Comparison of ENCODE assay signal across 8 cellular contexts in the genomic region with DNA sequence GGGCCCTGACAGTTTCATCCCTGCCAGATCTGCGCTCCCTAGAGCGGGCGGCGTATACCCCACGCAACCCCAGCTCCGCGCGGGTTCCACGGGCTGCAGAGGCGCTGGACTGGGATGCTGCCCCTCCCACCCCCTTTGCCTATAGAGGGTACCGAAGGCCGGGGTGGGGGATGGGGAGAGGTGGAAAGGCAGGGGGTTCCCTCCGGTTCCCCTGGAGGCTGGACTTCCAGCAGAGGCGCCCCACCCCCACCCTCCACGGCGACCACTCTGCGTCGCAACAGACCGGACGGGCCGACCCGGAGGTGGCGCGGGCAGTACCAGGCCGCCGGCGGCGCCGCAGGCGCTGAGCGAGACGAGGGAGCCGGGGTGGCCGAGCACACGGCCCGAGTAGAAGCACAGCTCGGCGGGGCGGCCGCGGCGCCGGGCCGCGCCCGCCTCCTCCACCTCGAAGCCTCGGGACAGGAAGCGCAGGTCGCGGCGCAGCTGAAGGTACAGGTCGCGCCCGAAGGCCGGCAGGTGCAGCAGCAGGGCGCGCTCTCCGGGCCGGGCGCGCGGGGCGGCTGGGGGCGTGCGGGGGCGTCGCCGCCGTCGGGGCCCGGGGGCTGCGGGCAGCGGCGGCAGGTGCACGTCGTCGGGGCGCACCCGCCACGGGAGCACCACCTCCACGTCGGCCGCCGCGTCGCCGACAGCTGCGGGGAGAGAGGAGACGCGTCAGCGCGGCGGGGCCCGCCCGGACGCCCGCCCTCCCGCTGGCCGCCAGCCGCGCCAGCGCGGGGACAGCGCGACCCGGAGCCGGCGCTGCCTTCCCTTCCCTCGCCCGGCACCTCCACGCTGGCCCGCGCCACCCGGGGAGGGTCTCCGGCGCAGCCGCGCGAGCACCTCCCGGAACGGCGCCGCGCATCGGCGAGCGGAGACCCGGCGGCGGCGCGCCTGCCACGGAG. TPM values are rescaled to one million over a fixed set of nuclear protein-coding genes. Genes with fewer than 3 reads are reported as not detected.
A peak's percentile ranks its signal among the peaks of the same experiment; 100 is the strongest.
DNase-seq lines count a peak whose midpoint lies in the region; ATAC-seq, FAIRE-seq and TF ChIP-seq lines count a peak whose summit lies in the region.

No MANE protein-coding gene starts in this region.

- no peaks in the 10 kb centered on the region for H3K79me2 ChIP-seq in hepatocyte

- peaks cover 0 to 5% of the 10 kb centered on the region in 2 donors for H3K36me3 Mint-ChIP-seq in CD4-positive, alpha-beta memory T cell
- no peaks in the 10 kb centered on the region for H3K36me3 Mint-ChIP-seq in activated T-helper 1 cell treated with anti-CD3 and anti-CD28 coated beads, Interleukin-12 subunit alpha, Interleukin-12 subunit beta, Interleukin-2, Interleukin-4 antibody, amounts not matched to agents 30 ng/mL and 10 ng/mL and 1 ng/mL, durations not matched to agents 14 hours and 24 hours and 36 hours (ENCODE audit: low read depth)

- no peak overlapping the region for H2AFZ ChIP-seq in hepatocyte

- H3K36me3 ChIP-seq in CD4-positive, alpha-beta memory T cell (ENCODE audit: insufficient read depth, low read length): no peaks in the 10 kb centered on the region
- H3K36me3 ChIP-seq in hepatocyte (replicated peaks; ENCODE audit: insufficient read depth, low read depth) (no peaks in the 10 kb centered on the region), small intestine (ENCODE audit: control insufficient read depth in 2 of 2, insufficient read depth in 2 of 2, low read length in 2 of 2) (no peaks in the 10 kb centered on the region)

- H3K9me3 ChIP-seq in CD4-positive, alpha-beta memory T cell (ENCODE audit: control insufficient read depth in 1 of 2, low read length in 2 of 2): no peaks in the 10 kb centered on the region
- H3K9me3 ChIP-seq in hepatocyte (ENCODE audit: low read depth) (no peaks in the 10 kb centered on the region), small intestine (ENCODE audit: control insufficient read depth, low read depth) (no peaks in the 10 kb centered on the region)

- peaks cover 22% of the 10 kb centered on the region for H3K4me1 ChIP-seq in CD4-positive, alpha-beta memory T cell (ENCODE audit: insufficient read depth, low read length)
- H3K4me1 ChIP-seq in hepatocyte (ENCODE audit: insufficient read depth): no peaks in the 10 kb centered on the region
- H3K4me1 ChIP-seq in small intestine (ENCODE audit: control insufficient read depth in 2 of 2, insufficient read depth in 1 of 2, low read depth in 1 of 2, low read length in 1 of 2): no peaks in the 10 kb centered on the region

- no peaks in the 10 kb centered on the region for H3K27me3 Mint-ChIP-seq in CD4-positive, alpha-beta memory T cell
- peaks cover 40% of the 10 kb centered on the region for H3K27me3 Mint-ChIP-seq in activated T-helper 1 cell treated with anti-CD3 and anti-CD28 coated beads, Interleukin-12 subunit alpha, Interleukin-12 subunit beta, Interleukin-2, Interleukin-4 antibody, amounts not matched to agents 30 ng/mL and 10 ng/mL and 1 ng/mL, durations not matched to agents 14 hours and 24 hours and 36 hours (ENCODE audit: insufficient read depth)

- intact Hi-C loops in CD4-positive, alpha-beta memory T cell (cut with micrococcal nuclease): loop anchor here (5.0 kb wide), 1 partner anchor 774 kb away; a partner anchor contains a TSS
- intact Hi-C loops in activated T-helper 1 cell treated with anti-CD3 and anti-CD28 coated beads, Interleukin-12 subunit alpha, Interleukin-12 subunit beta, Interleukin-2, Interleukin-4 antibody, amounts not matched to agents 30 ng/mL and 10 ng/mL and 1 ng/mL, durations not matched to agents 14 hours and 24 hours and 36 hours (cut with micrococcal nuclease): loop anchor here (5.0 kb wide), 1 partner anchor 1089 kb away; a partner anchor contains a TSS

- CTCF ChIA-PET in CD4-positive, alpha-beta memory T cell (lab: Charles Lee; ENCODE audit: partially characterized antibody): interaction anchor here (1.1 to 10.3 kb wide), 6 partner anchors 9 to 411 kb away, joined by 3 to 151 read pairs (median 36); no protein-coding TSS in a partner anchor

- peak overlapping the region; percentile 79 to 86 (median 82) for H3K4me3 Mint-ChIP-seq in CD4-positive, alpha-beta memory T cell
- H3K4me3 Mint-ChIP-seq in activated T-helper 1 cell treated with anti-CD3 and anti-CD28 coated beads, Interleukin-12 subunit alpha, Interleukin-12 subunit beta, Interleukin-2, Interleukin-4 antibody, amounts not matched to agents 30 ng/mL and 10 ng/mL and 1 ng/mL, durations not matched to agents 14 hours and 24 hours and 36 hours: peak overlapping the region; percentile 76

- peaks cover 13 to 35% (median 15%) of the 10 kb centered on the region in 4 donors for H3K4me1 Mint-ChIP-seq in CD4-positive, alpha-beta memory T cell
- no peaks in the 10 kb centered on the region for H3K4me1 Mint-ChIP-seq in activated T-helper 1 cell treated with anti-CD3 and anti-CD28 coated beads, Interleukin-12 subunit alpha, Interleukin-12 subunit beta, Interleukin-2, Interleukin-4 antibody, amounts not matched to agents 30 ng/mL and 10 ng/mL and 1 ng/mL, durations not matched to agents 14 hours and 24 hours and 36 hours (ENCODE audit: low read depth)

- no peak for TF ChIP-seq CTCF in hepatocyte (IDR thresholded peaks at IDR 0.05; ENCODE audit: poor library complexity)

- H3K27me3 ChIP-seq in CD4-positive, alpha-beta memory T cell (ENCODE audit: insufficient read depth, low read length): no peaks in the 10 kb centered on the region
- H3K27me3 ChIP-seq in hepatocyte: peaks cover 30% of the 10 kb centered on the region
- H3K27me3 ChIP-seq in small intestine (ENCODE audit: control insufficient read depth in 2 of 2, insufficient read depth in 2 of 2, low read length in 2 of 2): no peaks in the 10 kb centered on the region

- peak overlapping the region; percentile 43 for H3K27ac ChIP-seq in CD4-positive, alpha-beta memory T cell (ENCODE audit: low read depth, low read length)
- H3K27ac ChIP-seq in hepatocyte: no peak overlapping the region
- peak overlapping the region; percentile 8 to 84 for H3K27ac ChIP-seq in small intestine (ENCODE audit: low read depth in 1 of 2, low read length in 1 of 2)

- peak overlapping the region in 5 of 7 donors; percentile 50 to 83 (median 71) for H3K27ac Mint-ChIP-seq in CD4-positive, alpha-beta memory T cell
- peak overlapping the region; percentile 12 for H3K27ac Mint-ChIP-seq in activated T-helper 1 cell treated with anti-CD3 and anti-CD28 coated beads, Interleukin-12 subunit alpha, Interleukin-12 subunit beta, Interleukin-2, Interleukin-4 antibody, amounts not matched to agents 30 ng/mL and 10 ng/mL and 1 ng/mL, durations not matched to agents 14 hours and 24 hours and 36 hours

- 11% methylated on average over 42 of the region's 134 CpGs for WGBS in hepatocyte (ENCODE audit: low lambda C conversion rate, missing lambda C conversion rate)
- 6 to 12% (median 12%) methylated on average over 58 to 134 of the region's 134 CpGs for WGBS in small intestine, 3 donors

- H3K9me3 Mint-ChIP-seq in CD4-positive, alpha-beta memory T cell: no peaks in the 10 kb centered on the region
- H3K9me3 Mint-ChIP-seq in activated T-helper 1 cell treated with anti-CD3 and anti-CD28 coated beads, Interleukin-12 subunit alpha, Interleukin-12 subunit beta, Interleukin-2, Interleukin-4 antibody, amounts not matched to agents 30 ng/mL and 10 ng/mL and 1 ng/mL, durations not matched to agents 14 hours and 24 hours and 36 hours: no peaks in the 10 kb centered on the region

- ATAC-seq in HG02571 (IDR thresholded peaks at IDR 0.05; ENCODE audit: unreplicated experiment) (peak; percentile 15), GM18517 (IDR thresholded peaks at IDR 0.05; ENCODE audit: unreplicated experiment) (no peak)

- peak in 4 of 5 donors; percentile 42 to 54 (median 52) for DNase-seq in CD4-positive, alpha-beta memory T cell
- no peak for DNase-seq in activated T-helper 1 cell treated with anti-CD3 and anti-CD28 coated beads, Interleukin-12 subunit alpha, Interleukin-12 subunit beta, Interleukin-2, Interleukin-4 antibody, amounts not matched to agents 30 ng/mL and 10 ng/mL and 1 ng/mL, durations not matched to agents 14 hours and 24 hours and 36 hours (ENCODE audit: low spot score)
- DNase-seq in hepatocyte (ENCODE audit: low spot score) (peak; percentile 54), small intestine (peak; percentile 37), NCI-H2107 treated with DMSO at 0.1 percent for 48 hours (lab: John Stamatoyannopoulos, UW; ENCODE audit: unreplicated experiment) (no peak), DMS79 treated with DMSO at 0.1 percent for 48 hours (lab: John Stamatoyannopoulos, UW) (no peak)

- H3K4me3 ChIP-seq in CD4-positive, alpha-beta memory T cell (ENCODE audit: low read length in 2 of 2): peak overlapping the region in 1 of 2 donors; percentile 79
- H3K4me3 ChIP-seq in hepatocyte (peak overlapping the region; percentile 77), small intestine (ENCODE audit: low read depth in 1 of 2, low read length in 2 of 2) (peak overlapping the region; percentile 50 to 80)

- no peaks in the 10 kb centered on the region for H3K9me2 ChIP-seq in hepatocyte (replicated peaks; ENCODE audit: insufficient read depth)

- POLR2A ChIA-PET in CD4-positive, alpha-beta memory T cell (lab: Charles Lee; ENCODE audit: partially characterized antibody): interaction anchor here (0.8 to 4.6 kb wide), 6 partner anchors 9 to 608 kb away, joined by 3 to 32 read pairs (median 8); a partner anchor contains a TSS

- peak overlapping the region; percentile 95 for H3K4me2 ChIP-seq in hepatocyte

- FAIRE-seq in small intestine (lab: Jason Lieb, UNC): no peak

- no peaks in the 10 kb centered on the region for H4K20me1 ChIP-seq in hepatocyte (ENCODE audit: insufficient read depth, poor library complexity, severe bottlenecking)

RNA-seq across cellular contexts. Expression of a gene that starts 0.8 kb away (rescaled TPM):
- 1 to 10 TPM; 4.7 to 6.2 TPM for total RNA-seq in CD4-positive, alpha-beta memory T cell
- 1 to 10 TPM; 2.1 to 4.8 TPM for polyA plus RNA-seq in CD4-positive, alpha-beta memory T cell
- total RNA-seq in activated T-helper 1 cell treated with anti-CD3 and anti-CD28 coated beads, Interleukin-12 subunit alpha, Interleukin-12 subunit beta, Interleukin-2, Interleukin-4 antibody, amounts not matched to agents 30 ng/mL and 10 ng/mL and 1 ng/mL, durations not matched to agents 14 hours and 24 hours and 36 hours: 0.83 and 1.3 TPM in 2 replicates
- 2.7 and 3.7 TPM in 2 replicates for total RNA-seq in hepatocyte
- polyA plus RNA-seq in hepatocyte (4.4 TPM in 2 replicates), small intestine (1 to 10 TPM in 1 of 3 donors, under 1 TPM in 2; 0.45 to 1.9 (median 0.54) TPM)

Comparison
In these comparisons a context has a peak if more than half of its experiments do, and no peak if none do; other contexts are left out.
1. DNase-seq: peak in CD4-positive, alpha-beta memory T cell (4 of 5), hepatocyte (single experiment) and small intestine (single experiment); none in activated T-helper 1 cell treated with anti-CD3 and anti-CD28 coated beads, Interleukin-12 subunit alpha, Interleukin-12 subunit beta, Interleukin-2, Interleukin-4 antibody, amounts not matched to agents 30 ng/mL and 10 ng/mL and 1 ng/mL, durations not matched to agents 14 hours and 24 hours and 36 hours (single experiment), NCI-H2107 treated with DMSO at 0.1 percent for 48 hours (single experiment) and DMS79 treated with DMSO at 0.1 percent for 48 hours (single experiment).